ENCODE assay signal across 26 cellular contexts in the genomic region with DNA sequence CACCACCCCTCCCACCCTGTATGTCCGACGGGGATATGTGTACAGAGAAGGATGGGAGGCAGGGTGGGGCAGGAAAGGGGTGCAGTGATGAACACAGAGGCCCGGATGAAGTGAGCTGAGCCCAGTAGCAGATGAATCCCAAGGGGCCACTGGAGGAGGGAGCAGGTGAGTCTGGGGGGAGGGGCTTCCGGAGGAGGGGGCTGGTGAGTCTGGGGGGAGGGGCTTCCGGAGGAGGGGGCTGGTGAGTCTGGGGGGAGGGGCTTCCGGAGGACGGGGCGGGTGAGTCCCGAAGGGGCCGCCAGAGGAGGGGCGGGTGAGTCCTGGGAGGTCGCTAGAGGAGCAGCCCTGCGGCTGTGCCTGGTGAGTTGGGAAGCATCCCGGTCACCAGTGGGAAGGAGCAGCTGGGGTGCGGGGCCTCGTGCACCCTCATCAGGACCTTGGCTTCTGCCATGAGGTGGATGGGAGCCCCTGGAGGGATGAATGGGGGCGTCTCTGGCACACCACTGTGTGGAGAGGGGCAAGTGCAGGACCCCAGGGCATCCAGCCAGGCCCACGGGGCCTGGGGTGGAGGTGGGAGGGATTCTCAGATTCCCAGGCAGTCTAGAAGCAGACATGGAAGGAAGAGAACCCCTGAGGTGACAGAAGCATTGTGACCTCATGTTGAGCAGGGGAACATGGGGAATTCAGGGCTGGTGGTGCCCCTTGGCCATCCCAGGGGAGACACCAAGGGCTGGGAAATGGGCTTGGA. TPM values are rescaled to one million over a fixed set of nuclear protein-coding genes. Genes with fewer than 3 reads are reported as not detected.
A peak's percentile ranks its signal among the peaks of the same experiment; 100 is the strongest.
DNase-seq lines count a peak whose midpoint lies in the region; ATAC-seq and TF ChIP-seq lines count a peak whose summit lies in the region.
"Had no signal": no experiment of that assay in that cellular context is flagged by ENCODE, and none has a peak within 500 bp of the region (broad histone marks: within the 10 kb centered on the region; RNA-seq: fewer than 3 reads in every experiment).

No MANE protein-coding gene starts in this region.

- H3K27ac ChIP-seq in HUES64 (ENCODE audit: low read depth, low read length) (no peak overlapping the region), Peyer's patch (no peak overlapping the region)
- H3K27ac ChIP-seq: brain microvascular endothelial cell, GM23248, HL-60, lower lobe of right lung, RWPE1 had no signal

- H3K9me3 ChIP-seq in HUES64 (ENCODE audit: insufficient read depth, low read depth, low read length) (no peaks in the 10 kb centered on the region), Peyer's patch (peaks cover 0 to 9% (median 0%) of the 10 kb centered on the region in 4 donors)
- H3K9me3 ChIP-seq: lower lobe of right lung had no signal

- 15% methylated on average over 18 of the region's 18 CpGs for WGBS in HUES64

- H3K27me3 ChIP-seq in HUES64 (ENCODE audit: insufficient read depth, low read length) (peaks cover 36% of the 10 kb centered on the region), Peyer's patch (peaks cover 0 to 17% of the 10 kb centered on the region in 2 donors)

- H3K36me3 ChIP-seq in HUES64 (ENCODE audit: insufficient read depth, low read length), result no peaks in the 10 kb centered on the region
- H3K36me3 ChIP-seq in Peyer's patch, result no peaks in the 10 kb centered on the region
- H3K36me3 ChIP-seq: brain microvascular endothelial cell, lower lobe of right lung had no signal

- H3K27ac Mint-ChIP-seq in WTC11 (peak overlapping the region; percentile 40), neural crest cell (ENCODE audit: unreplicated experiment) (no peak overlapping the region)
- H3K27ac Mint-ChIP-seq: activated T-cell treated with anti-CD3 and anti-CD28 coated beads, Interleukin-2, amount 50 U/mL, for 24 hours had no signal

- CTCF ChIA-PET in WTC11 (lab: Charles Lee), result interaction anchor here (0.6 to 4.7 kb wide), 6 partner anchors 33 to 374 kb away, joined by 3 to 21 read pairs (median 4); no protein-coding TSS in a partner anchor

- H3K9me3 Mint-ChIP-seq in WTC11, result no peaks in the 10 kb centered on the region
- no peaks in the 10 kb centered on the region for H3K9me3 Mint-ChIP-seq in neural crest cell
- H3K9me3 Mint-ChIP-seq: activated T-cell treated with anti-CD3 and anti-CD28 coated beads, Interleukin-2, amount 50 U/mL, for 24 hours had no signal

- H3K27me3 Mint-ChIP-seq in WTC11 (ENCODE audit: low read depth) (peaks cover 29% of the 10 kb centered on the region), neural crest cell (ENCODE audit: low read depth) (peaks cover 39% of the 10 kb centered on the region)

- peak; percentile 34 for DNase-seq in NCI-H345 (lab: John Stamatoyannopoulos, UW)
- no peak for DNase-seq in NCI-H345 treated with DMSO at 0.1 percent for 48 hours (lab: John Stamatoyannopoulos, UW; ENCODE audit: unreplicated experiment)
- DNase-seq in WTC11 (ENCODE audit: low spot score), result peak; percentile 57
- no peak for DNase-seq in neural crest cell (ENCODE audit: low read depth, low spot score)
- DNase-seq in Peyer's patch, result no peak
- no peak for DNase-seq in DMS79 (lab: John Stamatoyannopoulos, UW)
- DNase-seq: 8988T; activated CD4-positive, alpha-beta T cell treated with anti-CD3 and anti-CD28 coated beads for 4 hours; activated CD8-positive, alpha-beta memory T cell treated with anti-CD3 and anti-CD28 coated beads for 24 hours; activated naive CD4-positive, alpha-beta T cell; activated T-cell treated with anti-CD3 and anti-CD28 coated beads, Interleukin-2, amount 50 U/mL, for 24 hours; AML-193; brain microvascular endothelial cell; effector CD8-positive, alpha-beta T cell; foreskin fibroblast; GM23248; hippocampal formation; lower lobe of right lung; NCI-H1105 treated with DMSO at 0.1 percent for 48 hours; NCI-H2081; trophoblast cell had no signal

- H3K4me1 Mint-ChIP-seq in WTC11 (peaks cover 23% of the 10 kb centered on the region), neural crest cell (peaks cover 17% of the 10 kb centered on the region)

- peaks cover 14% of the 10 kb centered on the region for H3K4me1 ChIP-seq in HUES64 (ENCODE audit: insufficient read depth, low read length)
- H3K4me1 ChIP-seq in Peyer's patch, result peaks cover 0 to 12% (median 3%) of the 10 kb centered on the region in 4 donors

- H3K4me3 Mint-ChIP-seq in WTC11 (peak overlapping the region; percentile 47), neural crest cell (peak overlapping the region; percentile 38)
- H3K4me3 Mint-ChIP-seq: activated T-cell treated with anti-CD3 and anti-CD28 coated beads, Interleukin-2, amount 50 U/mL, for 24 hours had no signal

- H3K4me3 ChIP-seq in HUES64 (ENCODE audit: low read length) (peak overlapping the region; percentile 32; the same call in 1 of the 2 replicates), Peyer's patch (no peak overlapping the region)
- H3K4me3 ChIP-seq: GM23248, lower lobe of right lung had no signal

- H3K9ac ChIP-seq in HUES64 (ENCODE audit: low read depth, low read length), result no peak overlapping the region
- H3K9ac ChIP-seq: GM23248 had no signal

- H3K36me3 Mint-ChIP-seq in WTC11, result no peaks in the 10 kb centered on the region
- no peaks in the 10 kb centered on the region for H3K36me3 Mint-ChIP-seq in neural crest cell (ENCODE audit: low read depth)

- no peak for TF ChIP-seq POLR2A in Peyer's patch (IDR thresholded peaks at IDR 0.05)

- POLR2A ChIA-PET in WTC11 (lab: Charles Lee), result no interaction called here

- TF ChIP-seq CTCF in WTC11 (IDR thresholded peaks at IDR 0.05) (no peak), neural crest cell (conservative IDR thresholded peaks at IDR 0.05) (no peak), Peyer's patch (IDR thresholded peaks at IDR 0.05) (no peak)

- ATAC-seq in WTC11 (peak; percentile 40), GM21367 (IDR thresholded peaks at IDR 0.05; ENCODE audit: unreplicated experiment) (no peak)
- ATAC-seq: lower lobe of right lung, sciatic nerve had no signal

TF ChIP-seq in WTC11, 78 proteins besides CTCF, POLR2A, EP300 and RAD21 (continues in another document):
- TF ChIP-seq TEAD1 (CRISPR knock-in tag; IDR thresholded peaks at IDR 0.05) (no peak), ZNF121 (CRISPR knock-in tag; IDR thresholded peaks at IDR 0.05) (no peak), ZNF317 (CRISPR knock-in tag; IDR thresholded peaks at IDR 0.05; ENCODE audit: borderline replicate concordance, low read depth) (no peak), ZNF263 (CRISPR knock-in tag; IDR thresholded peaks at IDR 0.05; ENCODE audit: low read depth) (no peak), GRHL2 (CRISPR knock-in tag; IDR thresholded peaks at IDR 0.05; ENCODE audit: insufficient replicate concordance, severe bottlenecking) (no peak), NR2C2 (CRISPR knock-in tag; IDR thresholded peaks at IDR 0.05) (no peak), ZNF219 (CRISPR knock-in tag; IDR thresholded peaks at IDR 0.05; ENCODE audit: borderline replicate concordance) (no peak), ATF1 (CRISPR knock-in tag; IDR thresholded peaks at IDR 0.05) (no peak)
- TF ChIP-seq, protein P1, sequence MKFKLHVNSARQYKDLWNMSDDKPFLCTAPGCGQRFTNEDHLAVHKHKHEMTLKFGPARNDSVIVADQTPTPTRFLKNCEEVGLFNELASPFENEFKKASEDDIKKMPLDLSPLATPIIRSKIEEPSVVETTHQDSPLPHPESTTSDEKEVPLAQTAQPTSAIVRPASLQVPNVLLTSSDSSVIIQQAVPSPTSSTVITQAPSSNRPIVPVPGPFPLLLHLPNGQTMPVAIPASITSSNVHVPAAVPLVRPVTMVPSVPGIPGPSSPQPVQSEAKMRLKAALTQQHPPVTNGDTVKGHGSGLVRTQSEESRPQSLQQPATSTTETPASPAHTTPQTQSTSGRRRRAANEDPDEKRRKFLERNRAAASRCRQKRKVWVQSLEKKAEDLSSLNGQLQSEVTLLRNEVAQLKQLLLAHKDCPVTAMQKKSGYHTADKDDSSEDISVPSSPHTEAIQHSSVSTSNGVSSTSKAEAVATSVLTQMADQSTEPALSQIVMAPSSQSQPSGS (CRISPR knock-in tag; IDR thresholded peaks at IDR 0.05; ENCODE audit: borderline replicate concordance, low read depth), result no peak
- TF ChIP-seq, protein P2, sequence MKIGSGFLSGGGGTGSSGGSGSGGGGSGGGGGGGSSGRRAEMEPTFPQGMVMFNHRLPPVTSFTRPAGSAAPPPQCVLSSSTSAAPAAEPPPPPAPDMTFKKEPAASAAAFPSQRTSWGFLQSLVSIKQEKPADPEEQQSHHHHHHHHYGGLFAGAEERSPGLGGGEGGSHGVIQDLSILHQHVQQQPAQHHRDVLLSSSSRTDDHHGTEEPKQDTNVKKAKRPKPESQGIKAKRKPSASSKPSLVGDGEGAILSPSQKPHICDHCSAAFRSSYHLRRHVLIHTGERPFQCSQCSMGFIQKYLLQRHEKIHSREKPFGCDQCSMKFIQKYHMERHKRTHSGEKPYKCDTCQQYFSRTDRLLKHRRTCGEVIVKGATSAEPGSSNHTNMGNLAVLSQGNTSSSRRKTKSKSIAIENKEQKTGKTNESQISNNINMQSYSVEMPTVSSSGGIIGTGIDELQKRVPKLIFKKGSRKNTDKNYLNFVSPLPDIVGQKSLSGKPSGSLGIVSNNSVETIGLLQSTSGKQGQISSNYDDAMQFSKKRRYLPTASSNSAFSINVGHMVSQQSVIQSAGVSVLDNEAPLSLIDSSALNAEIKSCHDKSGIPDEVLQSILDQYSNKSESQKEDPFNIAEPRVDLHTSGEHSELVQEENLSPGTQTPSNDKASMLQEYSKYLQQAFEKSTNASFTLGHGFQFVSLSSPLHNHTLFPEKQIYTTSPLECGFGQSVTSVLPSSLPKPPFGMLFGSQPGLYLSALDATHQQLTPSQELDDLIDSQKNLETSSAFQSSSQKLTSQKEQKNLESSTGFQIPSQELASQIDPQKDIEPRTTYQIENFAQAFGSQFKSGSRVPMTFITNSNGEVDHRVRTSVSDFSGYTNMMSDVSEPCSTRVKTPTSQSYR (CRISPR knock-in tag; IDR thresholded peaks at IDR 0.05), result no peak
- TF ChIP-seq, protein P3, sequence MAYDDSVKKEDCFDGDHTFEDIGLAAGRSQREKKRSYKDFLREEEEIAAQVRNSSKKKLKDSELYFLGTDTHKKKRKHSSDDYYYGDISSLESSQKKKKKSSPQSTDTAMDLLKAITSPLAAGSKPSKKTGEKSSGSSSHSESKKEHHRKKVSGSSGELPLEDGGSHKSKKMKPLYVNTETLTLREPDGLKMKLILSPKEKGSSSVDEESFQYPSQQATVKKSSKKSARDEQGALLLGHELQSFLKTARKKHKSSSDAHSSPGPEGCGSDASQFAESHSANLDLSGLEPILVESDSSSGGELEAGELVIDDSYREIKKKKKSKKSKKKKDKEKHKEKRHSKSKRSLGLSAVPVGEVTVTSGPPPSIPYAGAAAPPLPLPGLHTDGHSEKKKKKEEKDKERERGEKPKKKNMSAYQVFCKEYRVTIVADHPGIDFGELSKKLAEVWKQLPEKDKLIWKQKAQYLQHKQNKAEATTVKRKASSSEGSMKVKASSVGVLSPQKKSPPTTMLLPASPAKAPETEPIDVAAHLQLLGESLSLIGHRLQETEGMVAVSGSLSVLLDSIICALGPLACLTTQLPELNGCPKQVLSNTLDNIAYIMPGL (CRISPR knock-in tag; IDR thresholded peaks at IDR 0.05), result no peak

RNA-seq across cellular contexts. Expression of a gene that starts 14.0 kb away (rescaled TPM):
- 0.95 TPM for polyA plus RNA-seq in HUES64 (2013, experiment 1 of 2)
- 1.7 TPM for polyA plus RNA-seq in HUES64 (2013, experiment 2 of 2)
- total RNA-seq in WTC11 (2021), result 1.3 to 1.8 TPM (median 1.3 TPM) in 3 replicates
- total RNA-seq in neural crest cell, result 3.0 and 4.8 TPM in 2 replicates
- total RNA-seq in Peyer's patch, result 10 to 100 TPM in 1 of 4 donors, 1 to 10 TPM in 2, not detected in 1; 1.6 to 31.8 (median 6.6) TPM

Comparison
In these comparisons a context has a peak if more than half of its experiments do, and no peak if none do; other contexts are left out.
1. DNase-seq: peak in NCI-H345 (single experiment) and WTC11 (single experiment); none in NCI-H345 treated with DMSO at 0.1 percent for 48 hours (single experiment), neural crest cell (single experiment), Peyer's patch (0 of 3) and DMS79 (single experiment).